Comparison of ENCODE assay signal across 19 cellular contexts in genomic region chr4:123114084-123114914, GRCh38.
DNase-seq lines count a peak whose midpoint lies in the region; ATAC-seq and TF ChIP-seq lines count a peak whose summit lies in the region.
"Had no signal": no experiment of that assay in that cellular context is flagged by ENCODE, and none has a peak within 500 bp of the region (broad histone marks: within the 10 kb centered on the region; RNA-seq: fewer than 3 reads in every experiment).

No MANE protein-coding gene starts in this region.

- intact Hi-C loops in Right ventricle myocardium inferior (cut with DNase I) = loop anchor here (5.0 kb wide), 1 partner anchor 448 kb away; no protein-coding TSS in a partner anchor
- intact Hi-C loops in left cardiac atrium (cut with DNase I) = no loop called here
- intact Hi-C loops in right cardiac atrium (cut with DNase I) = loop anchor here in 1 of 4 donors (10.0 kb wide), 1 partner anchor 541 kb away; no protein-coding TSS in a partner anchor
- intact Hi-C loops in spleen (cut with DNase I; ENCODE audit: low total_unique reads) = loop anchor here (10.0 kb wide), 1 partner anchor 551 kb away; no protein-coding TSS in a partner anchor
- intact Hi-C loops in CD8-positive, alpha-beta T cell (cut with DNase I, micrococcal nuclease) = no loop called here

- H2BK120ac ChIP-seq in H9 (ENCODE audit: low read depth, low read length, poor library complexity, severe bottlenecking) = no peak overlapping the region

- H2AFZ ChIP-seq in H9 (ENCODE audit: low read length) = no peak overlapping the region
- H2AFZ ChIP-seq: PC-9 had no signal

- no CpG with 5 or more reads among the region's 9 CpGs for WGBS in H9 (ENCODE audit: extremely low coverage, insufficient read length, low lambda C conversion rate)
- WGBS in right cardiac atrium = 98% methylated on average over 9 of the region's 9 CpGs
- 80 to 97% (median 95%) methylated on average over 3 to 9 of the region's 9 CpGs for WGBS in spleen, 5 donors

- no peak overlapping the region for H3K4me3 ChIP-seq in right cardiac atrium (ENCODE audit: low read length)
- H3K4me3 ChIP-seq in spleen = no peak overlapping the region
- no peak overlapping the region for H3K4me3 ChIP-seq in CD8-positive, alpha-beta T cell (ENCODE audit: low read depth, low read length)
- H3K4me3 ChIP-seq: PC-9 had no signal

- no peak overlapping the region for H3K14ac ChIP-seq in H9 (ENCODE audit: insufficient read depth, low read length)

- H2AK5ac ChIP-seq in H9 (ENCODE audit: insufficient read length, low read length) = no peak overlapping the region

- no peak overlapping the region for H3K56ac ChIP-seq in H9 (ENCODE audit: insufficient read length, low read depth, low read length)

- TF ChIP-seq CTCF in H9 (conservative IDR thresholded peaks at IDR 0.05) (no peak), spleen (IDR thresholded peaks at IDR 0.05 in 8 of 11, conservative IDR thresholded peaks at IDR 0.05 in 3 of 11) (no peak)
- no peak for TF ChIP-seq CTCF in CD8-positive, alpha-beta T cell (IDR thresholded peaks at IDR 0.05)

- DNase-seq in Right ventricle myocardium inferior (ENCODE audit: missing footprints) (peak; percentile 57), left cardiac atrium (no peak), H9 (no peak), right cardiac atrium (peak in 2 of 3 donors; percentile 18 to 44), spleen (peak; percentile 58), SK-N-DZ (ENCODE audit: low spot score) (no peak)
- no peak for DNase-seq in CD8-positive, alpha-beta T cell
- DNase-seq: COR-L47, DMS79, Kasumi-1, NCI-H1048, NCI-H1417 treated with DMSO at 0.1 percent for 48 hours, NCI-H187, NCI-H510A, NCI-H748 treated with DMSO at 0.1 percent for 48 hours, RPMI8226 had no signal

- no peaks in the 10 kb centered on the region for H3K27me3 Mint-ChIP-seq in H9 (ENCODE audit: low read depth)
- H3K27me3 Mint-ChIP-seq in CD8-positive, alpha-beta T cell (ENCODE audit: low read depth) = no peaks in the 10 kb centered on the region
- H3K27me3 Mint-ChIP-seq: B cell had no signal

- H2BK12ac ChIP-seq in H9 (ENCODE audit: insufficient read length, low read depth, low read length) = no peak overlapping the region

- H3K4me1 ChIP-seq in H9 (ENCODE audit: insufficient read depth, low read length) (no peaks in the 10 kb centered on the region), right cardiac atrium (ENCODE audit: control insufficient read depth, insufficient read depth, low read length) (no peaks in the 10 kb centered on the region), spleen (peaks cover 0 to 3% (median 0%) of the 10 kb centered on the region in 6 donors)
- no peaks in the 10 kb centered on the region for H3K4me1 ChIP-seq in CD8-positive, alpha-beta T cell (ENCODE audit: insufficient read depth, low read length)

- POLR2A ChIA-PET in CD8-positive, alpha-beta T cell (lab: Charles Lee) = no interaction called here

- H2BK5ac ChIP-seq in H9 (ENCODE audit: insufficient read length, low read length) = no peak overlapping the region

- no peak overlapping the region for H3T11ph ChIP-seq in H9 (ENCODE audit: low read length)

- H3K27ac ChIP-seq in H9 (ENCODE audit: insufficient read length, low read depth, low read length) (no peak overlapping the region), right cardiac atrium (ENCODE audit: low read length) (no peak overlapping the region), spleen (no peak overlapping the region)
- no peak overlapping the region for H3K27ac ChIP-seq in CD8-positive, alpha-beta T cell (ENCODE audit: low read depth, low read length)
- H3K27ac ChIP-seq: PC-9 had no signal

- H4K8ac ChIP-seq in H9 (replicated peaks; ENCODE audit: insufficient read length, low read depth, low read length) = peak overlapping the region; percentile 67

- H3K36me3 ChIP-seq in spleen = peaks cover 0 to 17% (median 7%) of the 10 kb centered on the region in 6 donors
- H3K36me3 ChIP-seq in CD8-positive, alpha-beta T cell (ENCODE audit: insufficient read depth, low read length) = no peaks in the 10 kb centered on the region

- H3K18ac ChIP-seq in H9 (ENCODE audit: insufficient read length, low read depth, low read length) = no peak overlapping the region

- H3K23me2 ChIP-seq in H9 (ENCODE audit: insufficient read length, low read depth, low read length, poor library complexity, severe bottlenecking) = no peaks in the 10 kb centered on the region

- ATAC-seq in Right ventricle myocardium inferior (no peak), left cardiac atrium (no peak), right cardiac atrium (peak; percentile 29 to 37), GM18517 (IDR thresholded peaks at IDR 0.05; ENCODE audit: unreplicated experiment) (no peak)
- ATAC-seq in CD8-positive, alpha-beta T cell = no peak

- TF ChIP-seq POLR2A in spleen (IDR thresholded peaks at IDR 0.05) = no peak

- no peak overlapping the region for H3K4ac ChIP-seq in H9 (ENCODE audit: low read depth, low read length)

- peaks cover 0 to 5% (median 0%) of the 10 kb centered on the region in 3 experiments; a peak in 4 of 7 replicates for H3K36me3 Mint-ChIP-seq in H9 (ENCODE audit: insufficient read depth in 1 of 3, low read depth in 3 of 3)
- H3K36me3 Mint-ChIP-seq in CD8-positive, alpha-beta T cell = peaks cover 12% of the 10 kb centered on the region

- H3K79me1 ChIP-seq in H9 (ENCODE audit: insufficient read depth, low read depth, low read length, poor library complexity, severe bottlenecking) = no peaks in the 10 kb centered on the region

- H3K9me3 ChIP-seq in H9 (ENCODE audit: control insufficient read depth, low read depth, low read length) (no peaks in the 10 kb centered on the region), right cardiac atrium (ENCODE audit: control insufficient read depth, low read length) (no peaks in the 10 kb centered on the region), spleen (peaks cover 0 to 17% (median 8%) of the 10 kb centered on the region in 8 donors)
- H3K9me3 ChIP-seq in CD8-positive, alpha-beta T cell (ENCODE audit: low read length) = no peaks in the 10 kb centered on the region

- H3K79me2 ChIP-seq in H9 (ENCODE audit: insufficient read depth, low read length) = no peaks in the 10 kb centered on the region

- H3K27ac Mint-ChIP-seq in H9 = no peak overlapping the region
- H3K27ac Mint-ChIP-seq in CD8-positive, alpha-beta T cell = no peak overlapping the region
- H3K27ac Mint-ChIP-seq: B cell had no signal

- CTCF ChIA-PET in CD8-positive, alpha-beta T cell (lab: Charles Lee) = interaction anchor here (1.3 kb wide), 1 partner anchor 12 kb away, joined by 5 read pairs; no protein-coding TSS in a partner anchor

- H3K4me3 Mint-ChIP-seq in H9 = no peak overlapping the region
- H3K4me3 Mint-ChIP-seq in CD8-positive, alpha-beta T cell = no peak overlapping the region
- H3K4me3 Mint-ChIP-seq: B cell had no signal

- H3K4me1 Mint-ChIP-seq in H9 = no peaks in the 10 kb centered on the region
- H3K4me1 Mint-ChIP-seq in CD8-positive, alpha-beta T cell (ENCODE audit: low read depth) = no peaks in the 10 kb centered on the region
- H3K4me1 Mint-ChIP-seq: B cell had no signal

- H3K4me2 ChIP-seq in H9 (ENCODE audit: insufficient read depth, insufficient read length, low read length) = no peak overlapping the region
- H3K4me2 ChIP-seq: PC-9 had no signal

- H4K5ac ChIP-seq in H9 (ENCODE audit: insufficient read length, low read depth, low read length) = peak overlapping the region; percentile 4

- no peak overlapping the region for H2BK15ac ChIP-seq in H9 (ENCODE audit: low read depth, low read length)

- H4K20me1 ChIP-seq in H9 (ENCODE audit: control insufficient read depth, insufficient read depth, insufficient read length) = no peaks in the 10 kb centered on the region

- no peak overlapping the region for H2BK20ac ChIP-seq in H9 (ENCODE audit: low read depth, low read length, poor library complexity, severe bottlenecking)

- H3K9ac ChIP-seq in H9 (ENCODE audit: extremely low read depth, insufficient read length, low read length) = no peak overlapping the region

- no peak overlapping the region for H4K91ac ChIP-seq in H9 (ENCODE audit: insufficient read length, low read depth, low read length)

- no peaks in the 10 kb centered on the region for H3K27me3 ChIP-seq in H9 (ENCODE audit: insufficient read depth, low read length)
- no peaks in the 10 kb centered on the region for H3K27me3 ChIP-seq in right cardiac atrium (ENCODE audit: control insufficient read depth, insufficient read depth)
- no peaks in the 10 kb centered on the region for H3K27me3 ChIP-seq in spleen (replicated peaks in 1 of 7)
- H3K27me3 ChIP-seq in CD8-positive, alpha-beta T cell (ENCODE audit: insufficient read depth, low read length) = no peaks in the 10 kb centered on the region

- no peaks in the 10 kb centered on the region; a peak in 1 of 5 replicates for H3K9me3 Mint-ChIP-seq in H9
- H3K9me3 Mint-ChIP-seq in CD8-positive, alpha-beta T cell = no peaks in the 10 kb centered on the region

- no peak overlapping the region for H3K23ac ChIP-seq in H9 (ENCODE audit: insufficient read length, low read depth, low read length)

Comparison
In these comparisons a context has a peak if more than half of its experiments do, and no peak if none do; other contexts are left out.
1. ATAC-seq: peak in right cardiac atrium (2 of 2); none in Right ventricle myocardium inferior (single experiment), left cardiac atrium (0 of 2), GM18517 (single experiment) and CD8-positive, alpha-beta T cell (single experiment).
2. DNase-seq: peak in Right ventricle myocardium inferior (single experiment), right cardiac atrium (2 of 3) and spleen (single experiment); none in left cardiac atrium (single experiment), H9 (single experiment), SK-N-DZ (single experiment) and CD8-positive, alpha-beta T cell (0 of 7).
3. intact Hi-C loops: an anchor here in Right ventricle myocardium inferior (5.0 kb wide) and spleen (10.0 kb wide); none called in left cardiac atrium and CD8-positive, alpha-beta T cell.